In genomic region chr9:131008909-131009618, GRCh38 we compare ENCODE assay signal across 8 cellular contexts. TPM values are rescaled to one million over a fixed set of nuclear protein-coding genes. Genes with fewer than 3 reads are reported as not detected.
A peak's percentile ranks its signal among the peaks of the same experiment; 100 is the strongest.
DNase-seq lines count a peak whose midpoint lies in the region; ATAC-seq, FAIRE-seq and TF ChIP-seq lines count a peak whose summit lies in the region.

Gene LAMC3 (plus strand): TSS chr9:131009174. CDS start chr9:131009215, 41 bp downstream.

- no peak for FAIRE-seq in RCC 7860 (lab: Jason Lieb, UNC)

- H3K4me3 ChIP-seq in heart right ventricle (peak within 1 kb of the TSS in 7 of 10 donors; percentile 4 to 40 (median 26)), skeletal muscle cell (ENCODE audit: low read depth, low read length) (peak within 1 kb of the TSS; percentile 7)

- no peak within 1 kb of the TSS for H2BK12ac ChIP-seq in H9 (ENCODE audit: insufficient read length, low read depth, low read length)

- H3K9me3 Mint-ChIP-seq in H9 = no peaks in the 10 kb centered on the region; a peak in 1 of 5 replicates

- H2BK5ac ChIP-seq in H9 (ENCODE audit: insufficient read length, low read length) = no peak within 1 kb of the TSS

- H3K36me3 ChIP-seq in heart right ventricle = no peaks in the 10 kb centered on the region

- H3K9ac ChIP-seq in H9 (ENCODE audit: extremely low read depth, insufficient read length, low read length) = no peak within 1 kb of the TSS

- WGBS in H9 (ENCODE audit: extremely low coverage, insufficient read length, low lambda C conversion rate) = no CpG with 5 or more reads among the region's 88 CpGs
- 6 to 7% methylated on average over 87 to 88 of the region's 88 CpGs for WGBS in heart right ventricle, 2 donors

- H3K9me3 ChIP-seq in H9 (ENCODE audit: control insufficient read depth, low read depth, low read length) (no peaks in the 10 kb centered on the region), heart right ventricle (peaks cover 0 to 4% (median 0%) of the 10 kb centered on the region in 11 donors)

- no peak within 1 kb of the TSS for H3K23ac ChIP-seq in H9 (ENCODE audit: insufficient read length, low read depth, low read length)

- H4K8ac ChIP-seq in H9 (replicated peaks; ENCODE audit: insufficient read length, low read depth, low read length) = no peak within 1 kb of the TSS

- no peak within 1 kb of the TSS for H2BK20ac ChIP-seq in H9 (ENCODE audit: low read depth, low read length, poor library complexity, severe bottlenecking)

- peak within 1 kb of the TSS; percentile 2 for H3K18ac ChIP-seq in H9 (ENCODE audit: insufficient read length, low read depth, low read length)

- peak in 4 of 8 donors; percentile 33 to 49 (median 42) for ATAC-seq in heart right ventricle
- no peak for ATAC-seq in GM18519 (IDR thresholded peaks at IDR 0.05; ENCODE audit: low FRiP score, unreplicated experiment)

- H2BK120ac ChIP-seq in H9 (ENCODE audit: low read depth, low read length, poor library complexity, severe bottlenecking) = no peak within 1 kb of the TSS

- peak within 1 kb of the TSS; percentile 33 for H3K14ac ChIP-seq in H9 (ENCODE audit: insufficient read depth, low read length)

- intact Hi-C loops in heart right ventricle (cut with DNase I) = loop anchor here in 1 of 10 donors (2.0 kb wide), 1 partner anchor 38 kb away; no protein-coding TSS in a partner anchor

- no peak within 1 kb of the TSS for H4K91ac ChIP-seq in H9 (ENCODE audit: insufficient read length, low read depth, low read length)

- DNase-seq in H9 (peak; percentile 69), RPMI8226 (peak; percentile 67), heart right ventricle (no peak), skeletal muscle cell (ENCODE audit: low read depth) (no peak), cerebellar nuclear complex (lab: John Stamatoyannopoulos, UW) (no peak), RCC 7860 (ENCODE audit: low spot score) (no peak)
- no peak for DNase-seq in NK-92 treated with Interleukin-12 subunit alpha and Interleukin-12 subunit beta, amount 100 ng/mL, for 24 hours (lab: John Stamatoyannopoulos, UW)

- H3K27ac ChIP-seq in H9 (ENCODE audit: insufficient read length, low read depth, low read length) (no peak within 1 kb of the TSS), heart right ventricle (no peak within 1 kb of the TSS)

- no peak within 1 kb of the TSS for H2BK15ac ChIP-seq in H9 (ENCODE audit: low read depth, low read length)

- H2AFZ ChIP-seq in H9 (ENCODE audit: low read length) = no peak within 1 kb of the TSS

- H3K4me1 ChIP-seq in H9 (ENCODE audit: insufficient read depth, low read length) (peaks cover 8% of the 10 kb centered on the region; the same call in 1 of the 2 replicates), heart right ventricle (peaks cover 0 to 9% (median 4%) of the 10 kb centered on the region in 9 donors)

- no peak within 1 kb of the TSS for H3K4ac ChIP-seq in H9 (ENCODE audit: low read depth, low read length)

- H3K27me3 Mint-ChIP-seq in H9 (ENCODE audit: low read depth) = peaks cover 29% of the 10 kb centered on the region

- peak; percentile 76 for TF ChIP-seq CTCF in H9 (conservative IDR thresholded peaks at IDR 0.05)
- TF ChIP-seq CTCF in heart right ventricle (IDR thresholded peaks at IDR 0.05) = peak in 8 of 9 donors; percentile 18 to 53 (median 42)

- no peak within 1 kb of the TSS for H4K5ac ChIP-seq in H9 (ENCODE audit: insufficient read length, low read depth, low read length)

- H3K56ac ChIP-seq in H9 (ENCODE audit: insufficient read length, low read depth, low read length) = no peak within 1 kb of the TSS

- H3K79me2 ChIP-seq in H9 (ENCODE audit: insufficient read depth, low read length) = no peaks in the 10 kb centered on the region

- peak within 1 kb of the TSS; percentile 62 to 82 for H3K4me3 Mint-ChIP-seq in H9

- peaks cover 28 to 34% of the 10 kb centered on the region in 2 experiments for H3K4me1 Mint-ChIP-seq in H9

- H3T11ph ChIP-seq in H9 (ENCODE audit: low read length) = no peak within 1 kb of the TSS

- H3K27me3 ChIP-seq in H9 (ENCODE audit: insufficient read depth, low read length) = no peaks in the 10 kb centered on the region; the same call in 1 of the 2 replicates
- H3K27me3 ChIP-seq in heart right ventricle = peaks cover 9 to 58% (median 38%) of the 10 kb centered on the region in 7 donors

- no peaks in the 10 kb centered on the region for H4K20me1 ChIP-seq in H9 (ENCODE audit: control insufficient read depth, insufficient read depth, insufficient read length)

- H2AK5ac ChIP-seq in H9 (ENCODE audit: insufficient read length, low read length) = no peak within 1 kb of the TSS

- no peaks in the 10 kb centered on the region for H3K79me1 ChIP-seq in H9 (ENCODE audit: insufficient read depth, low read depth, low read length, poor library complexity, severe bottlenecking)

- no peaks in the 10 kb centered on the region for H3K23me2 ChIP-seq in H9 (ENCODE audit: insufficient read length, low read depth, low read length, poor library complexity, severe bottlenecking)

- no peak within 1 kb of the TSS for H3K27ac Mint-ChIP-seq in H9

- peak within 1 kb of the TSS; percentile 25 for H3K4me2 ChIP-seq in H9 (ENCODE audit: insufficient read depth, insufficient read length, low read length)

- peaks cover 0 to 2% (median 0%) of the 10 kb centered on the region in 3 experiments; a peak in 2 of 7 replicates for H3K36me3 Mint-ChIP-seq in H9 (ENCODE audit: insufficient read depth in 1 of 3, low read depth in 3 of 3)

RNA-seq across cellular contexts. Expression of gene LAMC3, which starts in this region (rescaled TPM):
- 21.7 and 21.9 TPM in 2 replicates for total RNA-seq in H9 (2021)
- total RNA-seq in heart right ventricle = 1 to 10 TPM in 2 of 10 donors, under 1 TPM in 7, not detected in 1; 0.11 to 5.4 (median 0.30) TPM
- under 1 TPM; 0.07 to 0.67 TPM for polyA plus RNA-seq in heart right ventricle

Comparison
In these comparisons a context has a peak if more than half of its experiments do, and no peak if none do; other contexts are left out.
1. DNase-seq: peak in H9 (single experiment) and RPMI8226 (single experiment); none in heart right ventricle (0 of 2), skeletal muscle cell (single experiment), cerebellar nuclear complex (0 of 2), NK-92 treated with Interleukin-12 subunit alpha and Interleukin-12 subunit beta, amount 100 ng/mL, for 24 hours (single experiment) and RCC 7860 (single experiment).